ENCODE assay signal across 8 cellular contexts in the genomic region with DNA sequence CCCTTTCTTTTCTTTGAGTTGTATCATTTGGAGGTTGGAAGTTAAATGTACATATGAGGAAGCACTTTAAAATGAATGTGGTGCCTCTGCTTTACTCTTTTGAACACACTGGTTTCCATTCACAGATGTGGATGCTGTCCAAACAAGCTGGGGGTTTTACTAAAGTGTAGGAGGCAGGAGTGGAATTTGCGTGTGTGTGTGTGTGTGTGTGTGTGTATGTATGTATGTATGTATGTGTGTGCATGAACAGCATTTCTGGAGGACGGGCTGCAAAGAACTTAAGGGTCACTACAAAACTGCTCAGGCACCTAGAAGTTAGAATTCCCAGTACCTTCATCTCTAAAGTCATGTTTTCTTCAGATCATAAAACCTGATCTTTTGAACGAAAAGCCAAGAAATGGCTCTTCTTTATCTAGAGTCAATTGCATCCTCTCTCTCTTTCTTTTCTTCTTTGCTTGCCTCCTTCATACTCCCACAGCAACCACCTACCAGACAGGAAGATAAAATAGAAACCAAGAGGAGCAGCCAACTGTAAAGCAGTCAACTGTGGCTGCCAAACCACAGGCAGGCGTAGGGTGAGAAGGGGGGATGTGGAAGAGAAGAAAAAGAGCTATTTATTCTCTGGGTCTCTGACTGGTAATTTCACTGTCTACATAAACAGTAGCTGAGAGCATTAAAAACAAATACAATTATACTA.
DNase-seq lines count a peak whose midpoint lies in the region; ATAC-seq and FAIRE-seq lines count a peak whose summit lies in the region.

No MANE protein-coding gene starts in this region.

- ATAC-seq in GM18499 (IDR thresholded peaks at IDR 0.05; ENCODE audit: insufficient read depth, unreplicated experiment) (peak; percentile 85), GM21723 (IDR thresholded peaks at IDR 0.05; ENCODE audit: unreplicated experiment) (peak; percentile 97)

- no peaks in the 10 kb centered on the region for H3K79me2 ChIP-seq in trophoblast cell (ENCODE audit: control insufficient read depth, insufficient read depth, low read length, poor library complexity)

- H4K91ac ChIP-seq in trophoblast cell (ENCODE audit: low read depth, low read length), result no peak overlapping the region

- H2AFZ ChIP-seq in trophoblast cell (ENCODE audit: insufficient read depth, low read length, poor library complexity), result no peak overlapping the region

- H3K27ac Mint-ChIP-seq in activated naive CD4-positive, alpha-beta T cell treated with anti-CD3 and anti-CD28 coated beads for 36 hours, result no peak overlapping the region

- H3K27ac ChIP-seq in trophoblast cell (ENCODE audit: low read depth, low read length), result no peak overlapping the region

- peaks cover 57% of the 10 kb centered on the region for H3K4me1 Mint-ChIP-seq in activated naive CD4-positive, alpha-beta T cell treated with anti-CD3 and anti-CD28 coated beads for 36 hours (ENCODE audit: low read depth)

- DNase-seq in Kasumi-1 (lab: John Stamatoyannopoulos, UW) (peak; percentile 60 to 78), trophoblast cell (no peak), NCI-H1436 treated with DMSO at 0.1 percent for 48 hours (lab: John Stamatoyannopoulos, UW) (no peak), frontal cortex (ENCODE audit: low spot score in 2 of 2) (no peak)
- DNase-seq in activated naive CD4-positive, alpha-beta T cell treated with anti-CD3 and anti-CD28 coated beads for 36 hours, result peak; percentile 60
- DNase-seq in stimulated activated CD8-positive, alpha-beta memory T cell treated with anti-CD3 and anti-CD28 coated beads, Interleukin-2, amount 100 ng/mL, for 1 hour (ENCODE audit: low read depth in 2 of 2), result peak; percentile 7 to 14

- no peak overlapping the region for H2BK5ac ChIP-seq in trophoblast cell (ENCODE audit: low read depth, low read length, poor library complexity)

- H3K36me3 ChIP-seq in trophoblast cell (ENCODE audit: control insufficient read depth in 1 of 2, insufficient read depth in 2 of 2, low read length in 2 of 2), result no peaks in the 10 kb centered on the region

- H3K9me3 ChIP-seq in trophoblast cell (ENCODE audit: insufficient read depth, low read depth, low read length), result no peaks in the 10 kb centered on the region

- H3K23ac ChIP-seq in trophoblast cell (ENCODE audit: low read length), result no peak overlapping the region

- no peak overlapping the region for H3K4me3 ChIP-seq in trophoblast cell (ENCODE audit: low read depth, low read length)

- no peak for FAIRE-seq in frontal cortex (lab: Jason Lieb, UNC)

- intact Hi-C loops in activated naive CD4-positive, alpha-beta T cell treated with anti-CD3 and anti-CD28 coated beads for 36 hours (cut with micrococcal nuclease), result loop anchor here (2.0 kb wide), 1 partner anchor 16 kb away; no protein-coding TSS in a partner anchor

- H2BK12ac ChIP-seq in trophoblast cell (ENCODE audit: low read length), result no peak overlapping the region

- no peak overlapping the region for H3K4me3 Mint-ChIP-seq in activated naive CD4-positive, alpha-beta T cell treated with anti-CD3 and anti-CD28 coated beads for 36 hours

- H4K8ac ChIP-seq in trophoblast cell (ENCODE audit: low read depth, low read length), result no peak overlapping the region

- no peaks in the 10 kb centered on the region for H3K27me3 Mint-ChIP-seq in activated naive CD4-positive, alpha-beta T cell treated with anti-CD3 and anti-CD28 coated beads for 36 hours (ENCODE audit: low read depth)

- no peak overlapping the region for H3K9ac ChIP-seq in trophoblast cell (ENCODE audit: low read length)

- H3K4me1 ChIP-seq in trophoblast cell (ENCODE audit: control insufficient read depth in 1 of 2, insufficient read depth in 2 of 2, low read length in 2 of 2), result peaks cover 3 to 7% of the 10 kb centered on the region in 2 experiments

- H3K9me3 Mint-ChIP-seq in activated naive CD4-positive, alpha-beta T cell treated with anti-CD3 and anti-CD28 coated beads for 36 hours, result no peaks in the 10 kb centered on the region

- H2AK5ac ChIP-seq in trophoblast cell (ENCODE audit: low read length), result no peak overlapping the region

- H3K27me3 ChIP-seq in trophoblast cell (ENCODE audit: insufficient read depth, low read length), result no peaks in the 10 kb centered on the region

- H4K12ac ChIP-seq in trophoblast cell (ENCODE audit: low read depth, low read length), result no peak overlapping the region

- CTCF ChIA-PET in activated naive CD4-positive, alpha-beta T cell treated with anti-CD3 and anti-CD28 coated beads for 36 hours (lab: Charles Lee), result interaction anchor here (0.6 kb wide), 2 partner anchors 17 to 186 kb away, joined by 3 read pairs; no protein-coding TSS in a partner anchor

- H3K4ac ChIP-seq in trophoblast cell (ENCODE audit: low read depth, low read length), result no peak overlapping the region

- no CpG with 5 or more reads among the region's 4 CpGs for WGBS in trophoblast cell (ENCODE audit: extremely low coverage, insufficient coverage, insufficient read length)

- no peaks in the 10 kb centered on the region for H3K79me1 ChIP-seq in trophoblast cell (ENCODE audit: low read length)

- no peak overlapping the region for H3K14ac ChIP-seq in trophoblast cell (ENCODE audit: low read length)

- H3K18ac ChIP-seq in trophoblast cell (ENCODE audit: low read length), result no peak overlapping the region

- H3K4me2 ChIP-seq in trophoblast cell (ENCODE audit: low read length), result no peak overlapping the region

- H2BK120ac ChIP-seq in trophoblast cell (ENCODE audit: insufficient read depth, low read length, poor library complexity), result no peak overlapping the region

- H3K36me3 Mint-ChIP-seq in activated naive CD4-positive, alpha-beta T cell treated with anti-CD3 and anti-CD28 coated beads for 36 hours (ENCODE audit: low read depth), result no peaks in the 10 kb centered on the region

Comparison
In these comparisons a context has a peak if more than half of its experiments do, and no peak if none do; other contexts are left out.
1. DNase-seq: peak in Kasumi-1 (2 of 2), activated naive CD4-positive, alpha-beta T cell treated with anti-CD3 and anti-CD28 coated beads for 36 hours (single experiment) and stimulated activated CD8-positive, alpha-beta memory T cell treated with anti-CD3 and anti-CD28 coated beads, Interleukin-2, amount 100 ng/mL, for 1 hour (2 of 2); none in trophoblast cell (0 of 2), NCI-H1436 treated with DMSO at 0.1 percent for 48 hours (single experiment) and frontal cortex (0 of 2).